8 cellular contexts compared by ENCODE assay signal in the genomic region with DNA sequence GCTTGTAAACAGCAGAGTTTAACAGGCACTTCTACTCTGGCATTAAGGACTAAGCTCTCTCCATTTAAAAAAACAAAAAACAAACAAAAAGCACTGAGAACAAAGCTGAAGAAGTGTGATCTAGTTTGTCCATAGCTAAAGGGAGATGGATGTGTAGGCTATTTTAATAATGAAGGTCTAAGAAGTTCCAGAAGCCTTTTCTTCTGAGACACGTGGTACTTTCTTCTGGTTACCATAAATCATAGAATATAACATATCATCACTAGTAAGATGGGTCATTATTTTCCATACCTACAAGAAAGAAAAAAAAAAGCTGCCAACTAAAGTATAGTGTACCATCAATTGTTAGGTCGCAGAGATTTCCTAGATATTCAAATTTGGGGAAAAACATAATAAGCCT. TPM values are rescaled to one million over a fixed set of nuclear protein-coding genes. Genes with fewer than 3 reads are reported as not detected.
DNase-seq lines count a peak whose midpoint lies in the region; ATAC-seq, FAIRE-seq and TF ChIP-seq lines count a peak whose summit lies in the region.
"Had no signal": no experiment of that assay in that cellular context is flagged by ENCODE, and none has a peak within 500 bp of the region (broad histone marks: within the 10 kb centered on the region; RNA-seq: fewer than 3 reads in every experiment).

No MANE protein-coding gene starts in this region.

- H3K27me3 Mint-ChIP-seq in brain = no peaks in the 10 kb centered on the region

- peak overlapping the region; percentile 95 for H2AFZ ChIP-seq in neuron (ENCODE audit: low read depth, low read length)

- peaks cover 24% of the 10 kb centered on the region for H3K4me1 Mint-ChIP-seq in brain

- H3K27me3 ChIP-seq in neuron (ENCODE audit: insufficient read depth, low read length) = no peaks in the 10 kb centered on the region

- no peak for TF ChIP-seq CTCF in brain (conservative IDR thresholded peaks at IDR 0.05)

- H3K4me1 ChIP-seq in neuron (ENCODE audit: insufficient read depth, low read length) = no peaks in the 10 kb centered on the region

- no peaks in the 10 kb centered on the region for H3K36me3 Mint-ChIP-seq in brain

- peak; percentile 32 for ATAC-seq in GM18870 (IDR thresholded peaks at IDR 0.05; ENCODE audit: unreplicated experiment)

- peak overlapping the region; percentile 92 to 99 (median 96) for H3K4me3 Mint-ChIP-seq in brain

- no peak for FAIRE-seq in H54 (lab: Jason Lieb, UNC)
- FAIRE-seq: TTC549 had no signal

- peaks cover 0 to 7% (median 2%) of the 10 kb centered on the region in 5 experiments for H3K9me3 Mint-ChIP-seq in brain

- DNase-seq in LHCN-M2 (ENCODE audit: low read depth) = peak; percentile 22
- DNase-seq in HuH-7.5 (ENCODE audit: low spot score) = no peak
- DNase-seq in HK-2 (ENCODE audit: unreplicated experiment) = no peak
- no peak for DNase-seq in H54 (ENCODE audit: insufficient read length, low spot score)

- TF ChIP-seq POLR2A in H54 (IDR thresholded peaks at IDR 0.05; ENCODE audit: low read depth, low read length) = no peak

- no peaks in the 10 kb centered on the region for H3K36me3 ChIP-seq in neuron (ENCODE audit: insufficient read depth, low read length)

- peak overlapping the region; percentile 97 for H3K4me3 ChIP-seq in neuron (ENCODE audit: low read length)

- no peaks in the 10 kb centered on the region for H3K9me3 ChIP-seq in neuron (ENCODE audit: low read length)

- peak overlapping the region; percentile 65 to 85 (median 79) for H3K27ac Mint-ChIP-seq in brain

RNA-seq across cellular contexts. Expression of a gene that starts 0.7 kb away (rescaled TPM):
- total RNA-seq in LHCN-M2 (2014; rRNA removed) = 6.7 and 12.3 TPM in 2 replicates
- polyA plus RNA-seq in LHCN-M2 (2012) = 60.3 TPM
- 30.4 TPM for polyA plus RNA-seq in brain (ENCODE audit: insufficient read depth, low read depth, low replicate concordance)
